ENCODE assay signal across 1 cellular context in genomic region chr1:15568387-15569073, GRCh38.
TF ChIP-seq lines count a peak whose summit lies in the region.

No MANE protein-coding gene starts in this region.

TF ChIP-seq in K562, 482 proteins besides CTCF, POLR2A, EP300 and RAD21:
- TF ChIP-seq POLR2G (IDR thresholded peaks at IDR 0.05; ENCODE audit: low read depth, low read length), result 0 out of 2 replicates have a peak, but pooled peaks have one; percentile 12
- no peak for TF ChIP-seq ZFP1 (CRISPR knock-in tag; IDR thresholded peaks at IDR 0.05)
